ENCODE assay signal across 22 cellular contexts in genomic region chr12:69720748-69721147, GRCh38. TPM values are rescaled to one million over a fixed set of nuclear protein-coding genes. Genes with fewer than 3 reads are reported as not detected.
A peak's percentile ranks its signal among the peaks of the same experiment; 100 is the strongest.
DNase-seq lines count a peak whose midpoint lies in the region; ATAC-seq, FAIRE-seq and TF ChIP-seq lines count a peak whose summit lies in the region.
"Had no signal": no experiment of that assay in that cellular context is flagged by ENCODE, and none has a peak within 500 bp of the region (broad histone marks: within the 10 kb centered on the region; RNA-seq: fewer than 3 reads in every experiment).

No MANE protein-coding gene starts in this region.

- H3K9me3 ChIP-seq in cardiac muscle cell (ENCODE audit: low read depth), result no peaks in the 10 kb centered on the region
- H3K9me3 ChIP-seq in heart left ventricle, result peaks cover 0 to 8% (median 0%) of the 10 kb centered on the region in 12 donors
- H3K9me3 ChIP-seq in endodermal cell (ENCODE audit: control insufficient read depth, low read length), result no peaks in the 10 kb centered on the region
- no peaks in the 10 kb centered on the region for H3K9me3 ChIP-seq in vagina
- H3K9me3 ChIP-seq: A549 had no signal

- DNase-seq in cardiac muscle cell (ENCODE audit: low read depth in 1 of 2, low spot score in 1 of 2) (no peak), heart left ventricle (no peak), endodermal cell (peak; percentile 57), progenitor cell of endocrine pancreas (ENCODE audit: low spot score, unreplicated experiment) (no peak), DMS53 (lab: John Stamatoyannopoulos, UW) (no peak), vagina (ENCODE audit: extremely low spot score in 2 of 2) (no peak)
- DNase-seq in stimulated activated CD8-positive, alpha-beta memory T cell treated with anti-CD3 and anti-CD28 coated beads, Interleukin-4, amount 100 ng/mL, for 48 hours, result no peak
- DNase-seq: AML-193; CD4-positive, alpha-beta memory T cell; DMS153; DMS79 treated with DMSO at 0.1 percent for 48 hours; GF-D8; GOT3; H7; IMR-90 had no signal

- TF ChIP-seq CTCF in cardiac muscle cell (IDR thresholded peaks at IDR 0.05; ENCODE audit: low read depth, low read length) (no peak), heart left ventricle (IDR thresholded peaks at IDR 0.05) (no peak), endodermal cell (conservative IDR thresholded peaks at IDR 0.05) (no peak), progenitor cell of endocrine pancreas (IDR thresholded peaks at IDR 0.05; ENCODE audit: unreplicated experiment) (no peak), vagina (IDR thresholded peaks at IDR 0.05) (no peak)

- intact Hi-C loops in heart left ventricle (cut with DNase I) (no loop called here), vagina (cut with DNase I) (no loop called here)

- no peaks in the 10 kb centered on the region for H3K9me3 Mint-ChIP-seq in endodermal cell
- peaks cover 11% of the 10 kb centered on the region for H3K9me3 Mint-ChIP-seq in progenitor cell of endocrine pancreas (ENCODE audit: low read depth)

- H3K27ac ChIP-seq in cardiac muscle cell (peak overlapping the region; percentile 96), heart left ventricle (no peak overlapping the region), endodermal cell (ENCODE audit: low read depth, low read length) (no peak overlapping the region), vagina (no peak overlapping the region)
- H3K27ac ChIP-seq: 22Rv1, A549, C4-2B had no signal

- no peak overlapping the region for H3K9ac ChIP-seq in endodermal cell (ENCODE audit: extremely low read depth, low read length, poor library complexity, severe bottlenecking)

- H3K4me1 Mint-ChIP-seq in endodermal cell, result peaks cover 12% of the 10 kb centered on the region
- H3K4me1 Mint-ChIP-seq in progenitor cell of endocrine pancreas (ENCODE audit: low read depth), result peaks cover 17% of the 10 kb centered on the region
- H3K4me1 Mint-ChIP-seq: CD4-positive, alpha-beta memory T cell had no signal

- H3K4me1 ChIP-seq in cardiac muscle cell (ENCODE audit: low read depth) (peaks cover 46% of the 10 kb centered on the region), heart left ventricle (peaks cover 0 to 14% (median 0%) of the 10 kb centered on the region in 12 donors), endodermal cell (ENCODE audit: control insufficient read depth, insufficient read depth, low read length) (peaks cover 9% of the 10 kb centered on the region), vagina (no peaks in the 10 kb centered on the region)
- H3K4me1 ChIP-seq: A549 had no signal

- ATAC-seq in heart left ventricle, result no peak
- ATAC-seq: A549, HCT116 had no signal

- no peak overlapping the region for H3K4me3 Mint-ChIP-seq in endodermal cell
- H3K4me3 Mint-ChIP-seq in progenitor cell of endocrine pancreas (ENCODE audit: low read depth), result peak overlapping the region; percentile 33
- H3K4me3 Mint-ChIP-seq: CD4-positive, alpha-beta memory T cell had no signal

- no peak overlapping the region for H3K4me3 ChIP-seq in cardiac muscle cell
- H3K4me3 ChIP-seq in heart left ventricle, result no peak overlapping the region
- no peak overlapping the region for H3K4me3 ChIP-seq in endodermal cell (ENCODE audit: low read length)
- no peak overlapping the region for H3K4me3 ChIP-seq in vagina
- H3K4me3 ChIP-seq: A549 had no signal

- H3K27me3 Mint-ChIP-seq in endodermal cell (ENCODE audit: insufficient read depth) (no peaks in the 10 kb centered on the region), progenitor cell of endocrine pancreas (peaks cover 3% of the 10 kb centered on the region)

- H3K27me3 ChIP-seq in cardiac muscle cell, result no peaks in the 10 kb centered on the region
- peaks cover 0 to 4% (median 0%) of the 10 kb centered on the region in 9 donors for H3K27me3 ChIP-seq in heart left ventricle
- no peaks in the 10 kb centered on the region for H3K27me3 ChIP-seq in endodermal cell (ENCODE audit: control insufficient read depth, insufficient read depth, low read length, poor library complexity, severe bottlenecking)
- no peaks in the 10 kb centered on the region for H3K27me3 ChIP-seq in vagina

- no peak overlapping the region for H3K27ac Mint-ChIP-seq in endodermal cell
- H3K27ac Mint-ChIP-seq in progenitor cell of endocrine pancreas, result peak overlapping the region; percentile 56

- FAIRE-seq in islet of Langerhans (lab: Jason Lieb, UNC), result peak; percentile 70
- FAIRE-seq: A549 had no signal

- WGBS in heart left ventricle, 4 donors, result 58 to 68% (median 64%) methylated on average over 3 of the region's 3 CpGs
- WGBS in endodermal cell (ENCODE audit: insufficient coverage in 1 of 2, insufficient read length in 1 of 2), 2 experiments, result 86 to 100% methylated on average over 3 of the region's 3 CpGs

- no peaks in the 10 kb centered on the region for H3K36me3 Mint-ChIP-seq in endodermal cell (ENCODE audit: low read depth)
- no peaks in the 10 kb centered on the region for H3K36me3 Mint-ChIP-seq in progenitor cell of endocrine pancreas (ENCODE audit: insufficient read depth)
- H3K36me3 Mint-ChIP-seq: CD4-positive, alpha-beta memory T cell had no signal

- H3K36me3 ChIP-seq in cardiac muscle cell, result no peaks in the 10 kb centered on the region
- H3K36me3 ChIP-seq in heart left ventricle, result no peaks in the 10 kb centered on the region
- H3K36me3 ChIP-seq in endodermal cell (ENCODE audit: control insufficient read depth, insufficient read depth, low read length), result no peaks in the 10 kb centered on the region
- no peaks in the 10 kb centered on the region for H3K36me3 ChIP-seq in vagina

- no peak for TF ChIP-seq POLR2A in heart left ventricle (IDR thresholded peaks at IDR 0.05)
- TF ChIP-seq POLR2A in vagina (IDR thresholded peaks at IDR 0.05), result no peak

RNA-seq across cellular contexts. Expression of gene RAB3IP, which starts 17.9 kb away (rescaled TPM):
- total RNA-seq in cardiac muscle cell (54.2 and 81.4 TPM in 2 replicates), heart left ventricle (10 to 100 TPM; 21.8 to 37.5 (median 32.8) TPM), endodermal cell (10 to 100 TPM; 48.3 to 52.8 TPM), progenitor cell of endocrine pancreas (85.6 and 92.4 TPM in 2 replicates), vagina (7.9 TPM)
- polyA plus RNA-seq in cardiac muscle cell (79.3 and 109 TPM in 2 replicates), heart left ventricle (10 to 100 TPM; 19.7 to 29.0 TPM)
- polyA plus RNA-seq in endodermal cell (2013, experiment 1 of 2), result 21.3 TPM
- 22.3 TPM for polyA plus RNA-seq in endodermal cell (2013, experiment 2 of 2)

RNA-seq across cellular contexts. Expression of gene BEST3, which starts 21.6 kb away (rescaled TPM):
- 0.25 TPM in 1 of 2 replicates, not detected in the other for total RNA-seq in cardiac muscle cell
- not detected in 2 replicates for polyA plus RNA-seq in cardiac muscle cell
- total RNA-seq in heart left ventricle, result 1 to 10 TPM in 1 of 9 donors, under 1 TPM in 6, not detected in 2; 0.16 to 5.3 (median 0.43) TPM
- polyA plus RNA-seq in heart left ventricle, result under 1 TPM; 0.15 to 0.89 TPM
- not detected for total RNA-seq in endodermal cell
- not detected for polyA plus RNA-seq in endodermal cell (2013, experiment 1 of 2)
- polyA plus RNA-seq in endodermal cell (2013, experiment 2 of 2), result not detected
- not detected in 2 replicates for total RNA-seq in progenitor cell of endocrine pancreas
- not detected for total RNA-seq in vagina
- total RNA-seq: CD4-positive, alpha-beta memory T cell; H7; HT-29 had no signal
- polyA plus RNA-seq: BJ; CD4-positive, alpha-beta memory T cell had no signal
